In the genomic region with DNA sequence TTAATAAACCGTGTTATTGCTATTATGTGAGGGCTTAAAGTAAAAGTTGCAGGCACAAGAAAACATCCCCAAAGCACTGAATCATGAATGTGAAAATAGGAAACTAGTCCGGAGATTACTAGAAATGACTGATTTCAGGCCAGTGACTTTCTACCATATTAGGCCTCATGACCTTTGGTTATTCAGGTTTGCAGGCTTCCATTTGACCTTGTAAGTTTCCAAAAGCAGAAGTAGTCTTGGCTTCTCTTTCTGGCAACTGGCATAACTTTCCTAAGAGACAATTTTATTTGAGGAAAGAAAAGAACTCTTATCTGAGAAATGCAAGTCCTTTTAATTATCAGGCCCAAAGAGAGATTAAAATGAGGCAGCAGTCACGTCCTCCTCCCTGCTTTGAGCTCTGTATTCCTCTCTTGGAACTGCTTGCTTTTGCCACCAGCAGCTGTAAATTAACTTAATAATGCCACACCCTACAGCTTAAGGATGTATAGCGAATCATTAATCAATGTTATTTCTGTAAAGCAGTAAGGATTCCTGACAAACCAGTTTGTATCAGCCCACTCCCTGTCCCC, we compare ENCODE assay signal across 5 cellular contexts.
A peak's percentile ranks its signal among the peaks of the same experiment; 100 is the strongest.
DNase-seq lines count a peak whose midpoint lies in the region; ATAC-seq and TF ChIP-seq lines count a peak whose summit lies in the region.
"Not testable (repeated sequence)": the region's sequence is repeated elsewhere in the genome, so short reads cannot be mapped to it uniquely, and the experiment has no call there.

No MANE protein-coding gene starts in this region.

- intact Hi-C loops in Right ventricle myocardium superior (cut with DNase I); left ventricle myocardium superior (cut with micrococcal nuclease); right lobe of liver (cut with DNase I): not testable (repeated sequence)

- not testable (repeated sequence) for H3K36me3 ChIP-seq in right lobe of liver

- not testable (repeated sequence) for H3K4me1 ChIP-seq in right lobe of liver

- no CpG with 5 or more reads among the region's 4 CpGs for WGBS in right lobe of liver (ENCODE audit: insufficient coverage, low coverage, low lambda C conversion rate, missing lambda C conversion rate)

- not testable (repeated sequence) for H3K27ac ChIP-seq in right lobe of liver

- not testable (repeated sequence) for H3K9me3 ChIP-seq in right lobe of liver

- not testable (repeated sequence) for H3K4me3 ChIP-seq in right lobe of liver

- not testable (repeated sequence) for TF ChIP-seq CTCF in right lobe of liver (IDR thresholded peaks at IDR 0.05)

- H3K27me3 ChIP-seq in right lobe of liver, result not testable (repeated sequence)

- DNase-seq in Right ventricle myocardium superior; left ventricle myocardium superior; left lobe of liver (ENCODE audit: low spot score); right lobe of liver: not testable (repeated sequence)

- not testable (repeated sequence) for TF ChIP-seq POLR2A in right lobe of liver (IDR thresholded peaks at IDR 0.05)

- ATAC-seq in esophagus mucosa, result peak; percentile 83
- ATAC-seq in Right ventricle myocardium superior (ENCODE audit: poor library complexity), result peak; percentile 68
- ATAC-seq in left ventricle myocardium superior, result peak; percentile 73
- peak; percentile 22 for ATAC-seq in left lobe of liver
- peak in 3 of 4 donors; percentile 20 to 75 (median 66) for ATAC-seq in right lobe of liver

Comparison
In these comparisons a context has a peak if more than half of its experiments do, and no peak if none do; other contexts are left out.
1. ATAC-seq: peak in every context shown above with its lines; median percentile 83 in esophagus mucosa; 73 in left ventricle myocardium superior; 68 in Right ventricle myocardium superior; 66 in right lobe of liver; 22 in left lobe of liver.